ENCODE assay signal across 19 cellular contexts in genomic region chr2:149902104-149902503, GRCh38.
DNase-seq lines count a peak whose midpoint lies in the region; FAIRE-seq and TF ChIP-seq lines count a peak whose summit lies in the region.
"Had no signal": no experiment of that assay in that cellular context is flagged by ENCODE, and none has a peak within 500 bp of the region (broad histone marks: within the 10 kb centered on the region; RNA-seq: fewer than 3 reads in every experiment).

No MANE protein-coding gene starts in this region.

- CTCF ChIA-PET in H1 (lab: Charles Lee; ENCODE audit: partially characterized antibody): interaction anchor here (1.2 kb wide), 1 partner anchor 102 kb away, joined by 3 read pairs; no protein-coding TSS in a partner anchor

- no peak for FAIRE-seq in H1 (lab: Jason Lieb, UNC)

- H3K23me2 ChIP-seq in H1 (ENCODE audit: low read depth, low read length): no peaks in the 10 kb centered on the region

- H4K8ac ChIP-seq in H1 (ENCODE audit: extremely low read depth, insufficient read depth, low read length): no peak overlapping the region

- H2AFZ ChIP-seq in H1 (ENCODE audit: low read length): no peak overlapping the region
- H2AFZ ChIP-seq in osteoblast (ENCODE audit: low read length): peak overlapping the region; percentile 8
- H2AFZ ChIP-seq: PC-9 had no signal

- H3K14ac ChIP-seq in H1 (ENCODE audit: insufficient read length): no peak overlapping the region

- H3K9me3 ChIP-seq in H1 (ENCODE audit: insufficient read depth in 2 of 2, low read depth in 1 of 2, low read length in 1 of 2): no peaks in the 10 kb centered on the region
- H3K9me3 ChIP-seq in osteoblast (ENCODE audit: low read depth, low read length): no peaks in the 10 kb centered on the region
- H3K9me3 ChIP-seq in vagina: no peaks in the 10 kb centered on the region
- H3K9me3 ChIP-seq: gastrocnemius medialis, SJSA1 had no signal

- H3K23ac ChIP-seq in H1 (ENCODE audit: insufficient read length): no peak overlapping the region

- POLR2A ChIA-PET in H1 (lab: Charles Lee; ENCODE audit: partially characterized antibody): no interaction called here

- no peak overlapping the region for H2BK5ac ChIP-seq in H1 (ENCODE audit: low read depth, low read length)

- no peak overlapping the region for H3K4me2 ChIP-seq in H1 (ENCODE audit: insufficient read depth in 1 of 2, low read depth in 2 of 2, low read length in 2 of 2)
- peak overlapping the region; percentile 29 for H3K4me2 ChIP-seq in osteoblast (ENCODE audit: insufficient read depth, low read length)
- H3K4me2 ChIP-seq: PC-9 had no signal

- no peaks in the 10 kb centered on the region for H3K79me1 ChIP-seq in H1 (ENCODE audit: low read depth, low read length)

- no peaks in the 10 kb centered on the region for H4K20me1 ChIP-seq in H1 (replicated peaks in 1 of 2; ENCODE audit: control insufficient read depth in 1 of 2, insufficient read depth in 2 of 2, low read length in 2 of 2)
- H4K20me1 ChIP-seq in osteoblast (ENCODE audit: insufficient read depth, low read length): no peaks in the 10 kb centered on the region

- TF ChIP-seq CTCF in AG10803 (conservative IDR thresholded peaks at IDR 0.05; ENCODE audit: low read length) (no peak), H1 (IDR thresholded peaks at IDR 0.05; ENCODE audit: control extremely low read depth in 1 of 3, insufficient read depth in 1 of 3, low read depth in 1 of 3, low read length in 3 of 3) (no peak), osteoblast (IDR thresholded peaks at IDR 0.05; ENCODE audit: extremely low read depth, low read depth, low read length) (no peak), vagina (IDR thresholded peaks at IDR 0.05) (no peak)

- H3K9ac ChIP-seq in H1 (replicated peaks in 1 of 4; ENCODE audit: extremely low read depth in 1 of 4, low read depth in 3 of 4, low read length in 3 of 4): no peak overlapping the region

- H3K79me2 ChIP-seq in H1 (ENCODE audit: control insufficient read depth in 1 of 2, insufficient read depth in 2 of 2, low read length in 2 of 2) (no peaks in the 10 kb centered on the region), osteoblast (ENCODE audit: insufficient read depth, low read length) (no peaks in the 10 kb centered on the region)

- H2BK120ac ChIP-seq in H1 (replicated peaks; ENCODE audit: low read depth, low read length): no peak overlapping the region

- no peaks in the 10 kb centered on the region for H3K27me3 ChIP-seq in H1 (replicated peaks in 1 of 4; ENCODE audit: control insufficient read depth in 3 of 4, extremely low read depth in 1 of 4, insufficient read depth in 3 of 4, low read length in 3 of 4)
- H3K27me3 ChIP-seq in osteoblast (ENCODE audit: insufficient read depth, low read length): no peaks in the 10 kb centered on the region
- H3K27me3 ChIP-seq in vagina: no peaks in the 10 kb centered on the region
- H3K27me3 ChIP-seq: gastrocnemius medialis, SJSA1 had no signal

- intact Hi-C loops in vagina (cut with DNase I): no loop called here

- H3K4me3 ChIP-seq in AG10803 (ENCODE audit: low read length) (no peak overlapping the region), H1 (ENCODE audit: extremely low read depth in 1 of 4, insufficient read depth in 2 of 4, low read depth in 3 of 4, low read length in 4 of 4) (no peak overlapping the region), osteoblast (ENCODE audit: insufficient read depth, low read length) (peak overlapping the region; percentile 0), vagina (no peak overlapping the region)
- H3K4me3 ChIP-seq: gastrocnemius medialis, PC-9, SJSA1 had no signal

- H3K4ac ChIP-seq in H1 (replicated peaks; ENCODE audit: insufficient read length, low read depth, low read length): no peak overlapping the region

- no peak overlapping the region for H3K56ac ChIP-seq in H1 (replicated peaks; ENCODE audit: insufficient read length, low read depth, low read length)

- H4K91ac ChIP-seq in H1 (replicated peaks; ENCODE audit: insufficient read length, low read length): no peak overlapping the region

- H3K4me1 ChIP-seq in H1 (replicated peaks in 1 of 4; ENCODE audit: control insufficient read depth in 3 of 4, insufficient read depth in 4 of 4, low read length in 3 of 4) (peaks cover 0 to 2% (median 0%) of the 10 kb centered on the region in 4 experiments; a peak in 2 of 7 replicates), osteoblast (ENCODE audit: insufficient read depth, low read length) (peaks cover 35% of the 10 kb centered on the region), vagina (no peaks in the 10 kb centered on the region)
- H3K4me1 ChIP-seq: gastrocnemius medialis, SJSA1 had no signal

- H3K36me3 ChIP-seq in H1 (ENCODE audit: control insufficient read depth in 2 of 4, insufficient read depth in 4 of 4, low read length in 3 of 4) (no peaks in the 10 kb centered on the region), osteoblast (ENCODE audit: insufficient read depth, low read length) (no peaks in the 10 kb centered on the region), vagina (no peaks in the 10 kb centered on the region)
- H3K36me3 ChIP-seq: gastrocnemius medialis, SJSA1 had no signal

- TF ChIP-seq POLR2A in H1 (IDR thresholded peaks at IDR 0.05; ENCODE audit: control extremely low read depth in 1 of 2, low read depth in 2 of 2, low read length in 2 of 2): no peak
- TF ChIP-seq POLR2A in vagina (IDR thresholded peaks at IDR 0.05): no peak

- TF ChIP-seq EP300 in H1 (IDR thresholded peaks at IDR 0.05; ENCODE audit: borderline replicate concordance in 1 of 2, low read depth in 2 of 2, low read length in 2 of 2): no peak

- H3K27ac ChIP-seq in H1 (ENCODE audit: low read depth, low read length) (no peak overlapping the region), osteoblast (ENCODE audit: low read depth, low read length) (peak overlapping the region; percentile 77), vagina (no peak overlapping the region)
- H3K27ac ChIP-seq: gastrocnemius medialis, PC-9, SJSA1 had no signal

- DNase-seq in AG10803 (ENCODE audit: low read depth) (peak; percentile 58), LHCN-M2 (ENCODE audit: low read depth) (peak; percentile 58), H1 (ENCODE audit: low read depth in 1 of 2, low spot score in 2 of 2) (no peak), osteoblast (ENCODE audit: insufficient read length, low spot score, missing footprints) (peak; percentile 46), vagina (ENCODE audit: extremely low spot score in 2 of 2) (no peak), NCI-H2081 (lab: John Stamatoyannopoulos, UW) (no peak)
- no peak for DNase-seq in activated T-cell treated with anti-CD3 and anti-CD28 coated beads, Interleukin-2, amount 50 U/mL, for 1 hour
- DNase-seq in activated CD4-positive, alpha-beta T cell treated with anti-CD3 and anti-CD28 coated beads, Interleukin-2, amount 50 U/mL, for 48 hours: no peak
- DNase-seq: activated CD4-positive, alpha-beta T cell treated with anti-CD3 and anti-CD28 coated beads for 1 hour; cortex of kidney; DMS79 treated with DMSO at 0.1 percent for 48 hours; GOT3; midbrain; NCI-H1694 treated with DMSO at 0.1 percent for 48 hours; NCI-H345; PC-9; T-helper 2 cell had no signal

- H2AK5ac ChIP-seq in H1 (ENCODE audit: low read depth, low read length): no peak overlapping the region

- 89% methylated on average over 4 of the region's 4 CpGs; no CpG with 5 or more reads in 1 of the 2 experiments for whole genome bisulfite sequencing in H1 (ENCODE audit: extremely low coverage in 1 of 2, insufficient coverage in 1 of 2, insufficient read length in 1 of 2, insufficient replicate concordance in 2 of 2, low coverage in 1 of 2, low lambda C conversion rate in 2 of 2, missing lambda C conversion rate in 1 of 2), 2 experiments

- H2BK12ac ChIP-seq in H1 (ENCODE audit: low read depth, low read length): 0 out of 2 replicates have a peak overlapping the region, but pooled peaks have one; percentile 1

- no peak overlapping the region for H2BK15ac ChIP-seq in H1 (ENCODE audit: low read length)

- H2BK20ac ChIP-seq in H1 (ENCODE audit: low read length): no peak overlapping the region

- no peak for TF ChIP-seq RAD21 in H1 (IDR thresholded peaks at IDR 0.05 in 1 of 2, conservative IDR thresholded peaks at IDR 0.05 in 1 of 2; ENCODE audit: low read depth in 2 of 2, low read length in 2 of 2)

- H3K18ac ChIP-seq in H1 (ENCODE audit: extremely low read depth, low read length): no peak overlapping the region

- H4K5ac ChIP-seq in H1 (ENCODE audit: insufficient read length, low read depth, low read length): no peak overlapping the region

TF ChIP-seq in H1, 55 proteins besides CTCF, POLR2A, EP300 and RAD21:
- no peak for TF ChIP-seq JUN (IDR thresholded peaks at IDR 0.05; ENCODE audit: low read depth, low read length)
- TF ChIP-seq SIX5 (IDR thresholded peaks at IDR 0.05; ENCODE audit: low read depth, low read length): no peak
- no peak for TF ChIP-seq POU5F1 (IDR thresholded peaks at IDR 0.05; ENCODE audit: low read depth, low read length)
- TF ChIP-seq FOSL1 (IDR thresholded peaks at IDR 0.05; ENCODE audit: insufficient read depth, low read depth, low read length): no peak
- no peak for TF ChIP-seq RBBP5 (IDR thresholded peaks at IDR 0.05; ENCODE audit: borderline replicate concordance, low read depth, low read length)
- TF ChIP-seq, protein P1, sequence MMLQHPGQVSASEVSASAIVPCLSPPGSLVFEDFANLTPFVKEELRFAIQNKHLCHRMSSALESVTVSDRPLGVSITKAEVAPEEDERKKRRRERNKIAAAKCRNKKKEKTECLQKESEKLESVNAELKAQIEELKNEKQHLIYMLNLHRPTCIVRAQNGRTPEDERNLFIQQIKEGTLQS (IDR thresholded peaks at IDR 0.05; ENCODE audit: insufficient read depth, low read depth, low read length): no peak
- no peak for TF ChIP-seq TAF7 (optimal IDR thresholded peaks at IDR 0.05; ENCODE audit: borderline replicate concordance, low read depth, low read length)
- no peak for TF ChIP-seq KDM5A (IDR thresholded peaks at IDR 0.05; ENCODE audit: low read length)
- TF ChIP-seq BACH1 (IDR thresholded peaks at IDR 0.05; ENCODE audit: low read length): no peak
- no peak for TF ChIP-seq CEBPB (IDR thresholded peaks at IDR 0.05; ENCODE audit: low read depth, low read length)
- no peak for TF ChIP-seq BRCA1 (IDR thresholded peaks at IDR 0.05; ENCODE audit: low read depth, low read length)
- TF ChIP-seq KDM1A (IDR thresholded peaks at IDR 0.05; ENCODE audit: borderline replicate concordance, low read length): no peak
- TF ChIP-seq CBX8 (IDR thresholded peaks at IDR 0.05; ENCODE audit: borderline replicate concordance, low read depth, low read length): no peak
- no peak for TF ChIP-seq NRF1 (IDR thresholded peaks at IDR 0.05; ENCODE audit: low read depth, low read length)
- no peak for TF ChIP-seq RXRA (IDR thresholded peaks at IDR 0.05; ENCODE audit: insufficient read depth, low read depth, low read length)

Comparison
In these comparisons a context has a peak if more than half of its experiments do, and no peak if none do; other contexts are left out.
1. DNase-seq: peak in AG10803 (single experiment), LHCN-M2 (single experiment) and osteoblast (single experiment); none in H1 (0 of 2), vagina (0 of 2), NCI-H2081 (0 of 2), activated T-cell treated with anti-CD3 and anti-CD28 coated beads, Interleukin-2, amount 50 U/mL, for 1 hour (single experiment) and activated CD4-positive, alpha-beta T cell treated with anti-CD3 and anti-CD28 coated beads, Interleukin-2, amount 50 U/mL, for 48 hours (0 of 2).